ENCODE assay signal across 19 cellular contexts in genomic region chr2:156580501-156580900, GRCh38.
"Had no signal": no experiment of that assay in that cellular context is flagged by ENCODE, and none has a peak within 500 bp of the region (broad histone marks: within the 10 kb centered on the region; RNA-seq: fewer than 3 reads in every experiment).

No MANE protein-coding gene starts in this region.

- H3K4me3 ChIP-seq: esophagus squamous epithelium, spleen, thoracic aorta, upper lobe of left lung had no signal

- H3K9me3 ChIP-seq: esophagus squamous epithelium, spleen, thoracic aorta, upper lobe of left lung had no signal

- DNase-seq: activated CD4-positive, alpha-beta T cell treated with anti-CD3 and anti-CD28 coated beads, Interleukin-2, amount 10 ng/mL, durations not matched to agents 7 days and 5 days; activated CD4-positive, CD25-positive, alpha-beta regulatory T cell; activated CD8-positive, alpha-beta memory T cell treated with anti-CD3 and anti-CD28 coated beads for 24 hours; activated CD8-positive, alpha-beta memory T cell treated with anti-CD3 and anti-CD28 coated beads, Interleukin-2, amount 50 U/mL, for 48 hours; activated effector memory CD4-positive, alpha-beta T cell treated with anti-CD3 and anti-CD28 coated beads, Interleukin-2, amount 50 U/mL, for 16 hours; activated T-cell treated with anti-CD3 and anti-CD28 coated beads, Interleukin-2, amount 50 U/mL, for 48 hours; effector memory CD4-positive, alpha-beta T cell; esophagus squamous epithelium; immature natural killer cell; left ventricle myocardium superior; spleen; stimulated activated naive B cell treated with anti-CD40 and anti-IgM and Interleukin-4, amounts not matched to agents 10 μg/mL and 1 μg/mL and 100 μg/mL, for 72 hours; T1000; upper lobe of left lung had no signal

- H3K27me3 Mint-ChIP-seq: activated CD4-positive, alpha-beta T cell treated with anti-CD3 and anti-CD28 coated beads, Interleukin-2, amount 10 ng/mL, durations not matched to agents 7 days and 5 days; activated naive CD4-positive, alpha-beta T cell treated with anti-CD3 and anti-CD28 coated beads, Interleukin-2, amount 50 U/mL, for 24 hours; memory B cell; naive thymus-derived CD8-positive, alpha-beta T cell; stimulated activated naive B cell treated with anti-CD40 and anti-IgM and Interleukin-4, amounts not matched to agents 10 μg/mL and 1 μg/mL and 100 μg/mL, for 72 hours had no signal

- FAIRE-seq: bronchial epithelial cell had no signal

- H3K4me1 ChIP-seq: esophagus squamous epithelium, upper lobe of left lung had no signal

- H3K27ac Mint-ChIP-seq: activated CD4-positive, alpha-beta T cell treated with anti-CD3 and anti-CD28 coated beads, Interleukin-2, amount 10 ng/mL, durations not matched to agents 7 days and 5 days; activated naive CD4-positive, alpha-beta T cell treated with anti-CD3 and anti-CD28 coated beads, Interleukin-2, amount 50 U/mL, for 24 hours; immature natural killer cell; memory B cell; stimulated activated naive B cell treated with anti-CD40 and anti-IgM and Interleukin-4, amounts not matched to agents 10 μg/mL and 1 μg/mL and 100 μg/mL, for 72 hours had no signal

- H3K4me3 Mint-ChIP-seq: activated CD4-positive, alpha-beta T cell treated with anti-CD3 and anti-CD28 coated beads, Interleukin-2, amount 10 ng/mL, durations not matched to agents 7 days and 5 days; activated naive CD4-positive, alpha-beta T cell treated with anti-CD3 and anti-CD28 coated beads, Interleukin-2, amount 50 U/mL, for 24 hours; immature natural killer cell; memory B cell; naive thymus-derived CD8-positive, alpha-beta T cell; stimulated activated naive B cell treated with anti-CD40 and anti-IgM and Interleukin-4, amounts not matched to agents 10 μg/mL and 1 μg/mL and 100 μg/mL, for 72 hours had no signal

- ATAC-seq: left ventricle myocardium superior; stimulated activated naive B cell treated with anti-CD40 and anti-IgM and Interleukin-4, amounts not matched to agents 10 μg/mL and 1 μg/mL and 100 μg/mL, for 72 hours had no signal

- H3K27ac ChIP-seq: esophagus squamous epithelium, thoracic aorta, upper lobe of left lung had no signal

- H3K4me1 Mint-ChIP-seq: memory B cell had no signal

- H3K9me3 Mint-ChIP-seq: activated CD4-positive, alpha-beta T cell treated with anti-CD3 and anti-CD28 coated beads, Interleukin-2, amount 10 ng/mL, durations not matched to agents 7 days and 5 days; activated naive CD4-positive, alpha-beta T cell treated with anti-CD3 and anti-CD28 coated beads, Interleukin-2, amount 50 U/mL, for 24 hours; immature natural killer cell; memory B cell; naive thymus-derived CD8-positive, alpha-beta T cell; stimulated activated naive B cell treated with anti-CD40 and anti-IgM and Interleukin-4, amounts not matched to agents 10 μg/mL and 1 μg/mL and 100 μg/mL, for 72 hours had no signal

- H3K27me3 ChIP-seq: esophagus squamous epithelium, spleen, upper lobe of left lung had no signal
